Comparison of ENCODE assay signal across 8 cellular contexts in genomic region chr9:133403766-133404439, GRCh38. TPM values are rescaled to one million over a fixed set of nuclear protein-coding genes. Genes with fewer than 3 reads are reported as not detected.
DNase-seq lines count a peak whose midpoint lies in the region; ATAC-seq lines count a peak whose summit lies in the region.

No MANE protein-coding gene starts in this region.

- H3K36me3 ChIP-seq in CD8-positive, alpha-beta memory T cell (ENCODE audit: insufficient read depth, low read length) = peaks cover 15% of the 10 kb centered on the region
- peaks cover 19% of the 10 kb centered on the region for H3K36me3 ChIP-seq in Karpas-422 (ENCODE audit: insufficient read depth, low read length)

- H3K4me1 Mint-ChIP-seq in CD8-positive, alpha-beta memory T cell = peaks cover 6 to 8% (median 7%) of the 10 kb centered on the region in 3 donors
- peaks cover 7 to 15% of the 10 kb centered on the region in 2 donors for H3K4me1 Mint-ChIP-seq in effector memory CD8-positive, alpha-beta T cell (ENCODE audit: low read depth in 2 of 2)

- no peak overlapping the region for H2AFZ ChIP-seq in Karpas-422 (ENCODE audit: low read length)

- H3K27me3 ChIP-seq in CD8-positive, alpha-beta memory T cell (ENCODE audit: insufficient read depth, low read length, poor library complexity, severe bottlenecking) = no peaks in the 10 kb centered on the region
- H3K27me3 ChIP-seq in Karpas-422 (ENCODE audit: low read length) = no peaks in the 10 kb centered on the region

- H3K79me2 ChIP-seq in Karpas-422 (ENCODE audit: low read length) = no peaks in the 10 kb centered on the region

- H3K4me2 ChIP-seq in Karpas-422 (ENCODE audit: low read depth, low read length, poor library complexity, severe bottlenecking) = no peak overlapping the region

- H3K9me2 ChIP-seq in Karpas-422 (replicated peaks; ENCODE audit: insufficient read depth, low read length) = no peaks in the 10 kb centered on the region

- no peak overlapping the region for H3K9ac ChIP-seq in Karpas-422 (ENCODE audit: low read length)

- ATAC-seq in effector memory CD8-positive, alpha-beta T cell (replicated peaks) = peak; percentile 44
- no peak for ATAC-seq in GM19463 (IDR thresholded peaks at IDR 0.05; ENCODE audit: unreplicated experiment)
- ATAC-seq in GM18519 (IDR thresholded peaks at IDR 0.05; ENCODE audit: low FRiP score, unreplicated experiment) = no peak

- no peaks in the 10 kb centered on the region for H3K27me3 Mint-ChIP-seq in CD8-positive, alpha-beta memory T cell
- no peaks in the 10 kb centered on the region for H3K27me3 Mint-ChIP-seq in effector memory CD8-positive, alpha-beta T cell

- H3K4me1 ChIP-seq in CD8-positive, alpha-beta memory T cell (ENCODE audit: insufficient read depth, low read length) = no peaks in the 10 kb centered on the region
- no peaks in the 10 kb centered on the region for H3K4me1 ChIP-seq in Karpas-422 (ENCODE audit: low read length)

- no peaks in the 10 kb centered on the region for H3K9me3 ChIP-seq in CD8-positive, alpha-beta memory T cell (ENCODE audit: low read length)
- no peaks in the 10 kb centered on the region for H3K9me3 ChIP-seq in Karpas-422 (ENCODE audit: low read length)

- H3K27ac ChIP-seq in CD8-positive, alpha-beta memory T cell (ENCODE audit: low read depth, low read length) = no peak overlapping the region
- no peak overlapping the region for H3K27ac ChIP-seq in Karpas-422 (ENCODE audit: low read length)

- peak; percentile 37 to 74 (median 48) for DNase-seq in CD8-positive, alpha-beta memory T cell
- DNase-seq in Karpas-422 = peak; percentile 89
- peak; percentile 64 for DNase-seq in activated CD4-positive, alpha-beta T cell treated with anti-CD3 and anti-CD28 coated beads, Interleukin-2, amount 50 U/mL, for 1 hour
- DNase-seq in effector memory CD8-positive, alpha-beta T cell = peak; percentile 53 to 58 (median 57)
- DNase-seq in renal cortical epithelial cell (ENCODE audit: low read depth) = peak; percentile 23
- no peak for DNase-seq in hypothalamus (lab: John Stamatoyannopoulos, UW)

- H3K36me3 Mint-ChIP-seq in CD8-positive, alpha-beta memory T cell = peaks cover 6 to 44% (median 8%) of the 10 kb centered on the region in 3 donors
- peaks cover 25% of the 10 kb centered on the region for H3K36me3 Mint-ChIP-seq in effector memory CD8-positive, alpha-beta T cell (ENCODE audit: insufficient read depth)

- no peak overlapping the region for H3K4me3 Mint-ChIP-seq in CD8-positive, alpha-beta memory T cell
- no peak overlapping the region for H3K4me3 Mint-ChIP-seq in effector memory CD8-positive, alpha-beta T cell

- CTCF ChIA-PET in CD8-positive, alpha-beta memory T cell (lab: Charles Lee) = interaction anchor here (0.9 to 2.7 kb wide), 9 partner anchors 13 to 218 kb away, joined by 3 to 17 read pairs (median 3); partner anchors contain the start of genes MED22 and RPL7A

- POLR2A ChIA-PET in CD8-positive, alpha-beta memory T cell (lab: Charles Lee) = no interaction called here

- H3K9me3 Mint-ChIP-seq in CD8-positive, alpha-beta memory T cell = no peaks in the 10 kb centered on the region
- no peaks in the 10 kb centered on the region for H3K9me3 Mint-ChIP-seq in effector memory CD8-positive, alpha-beta T cell

- no peak overlapping the region for H3K4me3 ChIP-seq in CD8-positive, alpha-beta memory T cell (ENCODE audit: low read length)
- no peak overlapping the region for H3K4me3 ChIP-seq in Karpas-422 (ENCODE audit: low read length)

- peak overlapping the region in 2 of 8 donors; percentile 1 to 14 for H3K27ac Mint-ChIP-seq in CD8-positive, alpha-beta memory T cell
- peak overlapping the region in 1 of 2 donors; percentile 44 for H3K27ac Mint-ChIP-seq in effector memory CD8-positive, alpha-beta T cell

- peaks cover 17% of the 10 kb centered on the region; the same call in 1 of the 2 replicates for H4K20me1 ChIP-seq in Karpas-422 (ENCODE audit: insufficient read depth, low read depth, low read length)

RNA-seq across cellular contexts. Expression of gene REXO4, which starts 13.9 kb away (rescaled TPM):
- 10 to 100 TPM; 52.4 to 56.4 TPM for total RNA-seq in CD8-positive, alpha-beta memory T cell
- polyA plus RNA-seq in CD8-positive, alpha-beta memory T cell = 25.8 TPM
- total RNA-seq in Karpas-422 (2014; rRNA removed; shearing (Covaris generic); ENCODE audit: low replicate concordance) = 10.5 and 41.9 TPM in 2 replicates
- 10.8 and 25.3 TPM in 2 replicates for total RNA-seq in renal cortical epithelial cell

RNA-seq across cellular contexts. Expression of gene ADAMTS13, which starts 18.3 kb away (rescaled TPM):
- 1 to 10 TPM; 1.0 to 1.1 TPM for total RNA-seq in CD8-positive, alpha-beta memory T cell
- polyA plus RNA-seq in CD8-positive, alpha-beta memory T cell = 0.32 TPM
- 0.34 and 1.3 TPM in 2 replicates for total RNA-seq in Karpas-422 (2014; rRNA removed; shearing (Covaris generic); ENCODE audit: low replicate concordance)
- 0.52 and 6.0 TPM in 2 replicates for total RNA-seq in renal cortical epithelial cell

RNA-seq across cellular contexts. Expression of gene STKLD1, which starts 27.7 kb away (rescaled TPM):
- under 1 TPM; 0.24 to 0.91 TPM for total RNA-seq in CD8-positive, alpha-beta memory T cell
- polyA plus RNA-seq in CD8-positive, alpha-beta memory T cell = 0.75 TPM
- total RNA-seq in Karpas-422 (2014; rRNA removed; shearing (Covaris generic); ENCODE audit: low replicate concordance) = 0.93 and 0.97 TPM in 2 replicates
- 0.35 and 0.40 TPM in 2 replicates for total RNA-seq in renal cortical epithelial cell

RNA-seq across cellular contexts. Expression of gene SURF4, which starts 28.0 kb away (rescaled TPM):
- 100 to 1,000 TPM; 239 to 250 TPM for total RNA-seq in CD8-positive, alpha-beta memory T cell
- polyA plus RNA-seq in CD8-positive, alpha-beta memory T cell = 202 TPM
- total RNA-seq in Karpas-422 (2014; rRNA removed; shearing (Covaris generic); ENCODE audit: low replicate concordance) = 81.1 and 84.1 TPM in 2 replicates
- 284 and 363 TPM in 2 replicates for total RNA-seq in renal cortical epithelial cell

RNA-seq across cellular contexts. Expression of gene SURF2, which starts 47.6 kb away (rescaled TPM):
- 10 to 100 TPM; 34.9 to 35.2 TPM for total RNA-seq in CD8-positive, alpha-beta memory T cell
- 46.6 TPM for polyA plus RNA-seq in CD8-positive, alpha-beta memory T cell
- total RNA-seq in Karpas-422 (2014; rRNA removed; shearing (Covaris generic); ENCODE audit: low replicate concordance) = 20.0 and 52.9 TPM in 2 replicates
- 9.9 and 32.3 TPM in 2 replicates for total RNA-seq in renal cortical epithelial cell

Comparison
In these comparisons a context has a peak if more than half of its experiments do, and no peak if none do; other contexts are left out.
1. DNase-seq: peak in CD8-positive, alpha-beta memory T cell (5 of 5), Karpas-422 (single experiment), activated CD4-positive, alpha-beta T cell treated with anti-CD3 and anti-CD28 coated beads, Interleukin-2, amount 50 U/mL, for 1 hour (single experiment), effector memory CD8-positive, alpha-beta T cell (3 of 3) and renal cortical epithelial cell (single experiment); none in hypothalamus (0 of 51).